In the genomic region with DNA sequence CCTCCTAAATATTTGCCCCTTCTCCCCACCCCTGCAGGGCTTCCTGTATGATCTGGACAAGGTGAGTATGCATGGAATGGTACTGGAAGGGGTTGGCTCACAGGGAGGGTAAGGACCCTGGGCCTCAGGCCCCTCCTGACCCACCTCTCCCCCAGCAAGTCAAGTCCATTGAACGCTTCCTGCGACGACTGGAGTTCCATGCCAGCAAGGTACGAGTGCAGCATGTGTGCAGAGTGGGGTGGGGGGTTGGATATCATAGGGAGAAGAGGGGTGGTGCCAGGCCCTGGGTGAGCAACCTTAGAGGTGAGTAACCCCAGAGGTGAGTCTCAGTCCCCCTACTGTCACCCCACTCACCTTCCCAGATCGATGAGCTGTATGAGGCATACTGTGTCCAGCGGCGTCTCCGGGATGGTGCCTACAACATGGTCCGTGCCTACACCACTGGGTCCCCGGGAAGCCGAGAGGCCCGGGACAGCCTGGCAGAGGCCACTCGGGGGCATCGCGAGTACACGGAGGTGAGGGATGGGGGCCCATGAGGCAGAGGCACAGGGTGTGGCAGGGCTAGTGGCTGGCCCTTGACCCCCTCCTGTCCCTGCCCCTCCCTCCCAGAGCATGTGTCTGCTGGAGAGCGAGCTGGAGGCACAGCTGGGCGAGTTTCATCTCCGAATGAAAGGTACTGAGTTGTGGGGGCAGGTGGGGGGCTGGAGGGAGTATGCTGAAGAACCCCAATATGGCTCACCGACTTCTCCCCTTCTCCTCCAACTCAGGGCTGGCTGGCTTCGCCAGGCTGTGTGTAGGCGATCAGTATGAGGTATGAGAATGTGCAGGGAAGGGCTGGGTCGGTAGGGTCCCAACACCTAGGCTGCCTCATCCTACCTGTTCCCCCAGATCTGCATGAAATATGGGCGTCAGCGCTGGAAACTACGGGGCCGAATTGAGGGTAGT, we compare ENCODE assay signal across 20 cellular contexts. TPM values are rescaled to one million over a fixed set of nuclear protein-coding genes. Genes with fewer than 3 reads are reported as not detected.
A peak's percentile ranks its signal among the peaks of the same experiment; 100 is the strongest.
DNase-seq lines count a peak whose midpoint lies in the region; ATAC-seq, FAIRE-seq and TF ChIP-seq lines count a peak whose summit lies in the region.
"Had no signal": no experiment of that assay in that cellular context is flagged by ENCODE, and none has a peak within 500 bp of the region (broad histone marks: within the 10 kb centered on the region; RNA-seq: fewer than 3 reads in every experiment).

No MANE protein-coding gene starts in this region.

- H3K9me3 ChIP-seq in heart right ventricle: no peaks in the 10 kb centered on the region
- H3K9me3 ChIP-seq in upper lobe of left lung: no peaks in the 10 kb centered on the region

- peak overlapping the region in 6 of 10 donors; percentile 13 to 99 (median 94) for H3K27ac ChIP-seq in heart right ventricle
- peak overlapping the region in 3 of 4 donors; percentile 92 to 97 (median 96) for H3K27ac ChIP-seq in upper lobe of left lung
- H3K27ac ChIP-seq: coronary artery had no signal

- H3K4me1 Mint-ChIP-seq in activated B cell treated with CpG ODN at 0.5 μM for 24 hours (peaks cover 81% of the 10 kb centered on the region), naive B cell (peaks cover 74 to 90% (median 81%) of the 10 kb centered on the region in 3 donors)

- H3K27me3 ChIP-seq in heart right ventricle (no peaks in the 10 kb centered on the region), upper lobe of left lung (no peaks in the 10 kb centered on the region)

- no peak for ATAC-seq in heart right ventricle
- ATAC-seq in Right ventricle myocardium inferior: no peak
- no peak for ATAC-seq in activated B cell treated with CpG ODN at 0.5 μM for 24 hours (ENCODE audit: low read depth)
- ATAC-seq in naive B cell (ENCODE audit: low read depth in 2 of 2): no peak
- no peak for ATAC-seq in upper lobe of left lung (ENCODE audit: low FRiP score in 2 of 2)
- ATAC-seq in HG02610 (IDR thresholded peaks at IDR 0.05; ENCODE audit: unreplicated experiment): no peak
- ATAC-seq: esophagus mucosa had no signal

- H3K36me3 ChIP-seq in heart right ventricle: peaks cover 0 to 70% (median 54%) of the 10 kb centered on the region in 9 donors
- H3K36me3 ChIP-seq in upper lobe of left lung: peaks cover 19 to 68% (median 51%) of the 10 kb centered on the region in 4 donors

- H3K4me3 Mint-ChIP-seq in activated B cell treated with CpG ODN at 0.5 μM for 24 hours (peak overlapping the region; percentile 69), naive B cell (peak overlapping the region in 7 of 8 donors; percentile 13 to 86 (median 79))

- CTCF ChIA-PET in activated B cell treated with CpG ODN at 0.5 μM for 24 hours (lab: Charles Lee): interaction anchor here (1.4 kb wide), 1 partner anchor 105 kb away, joined by 5 read pairs; a partner anchor contains a TSS

- DNase-seq in heart right ventricle (no peak), Right ventricle myocardium inferior (ENCODE audit: missing footprints) (no peak), activated B cell treated with CpG ODN at 0.5 μM for 24 hours (no peak), naive B cell (no peak), upper lobe of left lung (no peak), NCI-H774 (lab: John Stamatoyannopoulos, UW) (no peak), frontal cortex (ENCODE audit: low spot score in 2 of 2) (no peak)
- DNase-seq: activated CD4-positive, alpha-beta T cell treated with anti-CD3 and anti-CD28 coated beads for 1 hour; activated T-cell treated with anti-CD3 and anti-CD28 coated beads, Interleukin-2, amount 50 U/mL, for 48 hours; anterior cingulate cortex; NCI-H1436; NCI-H345; Right ventricle myocardium superior had no signal

- FAIRE-seq in frontal cortex (lab: Jason Lieb, UNC): no peak

- H3K4me1 ChIP-seq in heart right ventricle: peaks cover 15 to 94% (median 64%) of the 10 kb centered on the region in 9 donors
- H3K4me1 ChIP-seq in upper lobe of left lung: peaks cover 47 to 91% (median 81%) of the 10 kb centered on the region in 4 donors

- TF ChIP-seq EP300 in upper lobe of left lung (IDR thresholded peaks at IDR 0.05): no peak

- no peak for TF ChIP-seq CTCF in heart right ventricle (IDR thresholded peaks at IDR 0.05)
- no peak for TF ChIP-seq CTCF in activated B cell treated with CpG ODN at 0.5 μM for 24 hours (IDR thresholded peaks at IDR 0.05)
- TF ChIP-seq CTCF in upper lobe of left lung (IDR thresholded peaks at IDR 0.05): no peak

- H3K27me3 Mint-ChIP-seq in activated B cell treated with CpG ODN at 0.5 μM for 24 hours (no peaks in the 10 kb centered on the region), naive B cell (no peaks in the 10 kb centered on the region)

- H3K36me3 Mint-ChIP-seq in activated B cell treated with CpG ODN at 0.5 μM for 24 hours (ENCODE audit: low read depth) (peaks cover 66% of the 10 kb centered on the region), naive B cell (peaks cover 5 to 31% of the 10 kb centered on the region in 2 donors)

- H3K9me3 Mint-ChIP-seq in activated B cell treated with CpG ODN at 0.5 μM for 24 hours (no peaks in the 10 kb centered on the region), naive B cell (no peaks in the 10 kb centered on the region)
- H3K9me3 Mint-ChIP-seq: stimulated activated naive CD8-positive, alpha-beta T cell treated with anti-CD3 and anti-CD28 coated beads, Interleukin-15, Interleukin-2, amounts not matched to agents 100 ng/mL and 50 ng/mL, for 24 hours had no signal

- WGBS in heart right ventricle, 2 donors: 87 to 88% methylated on average over 27 of the region's 27 CpGs
- WGBS in upper lobe of left lung, 2 donors: 81 to 89% methylated on average over 19 to 27 of the region's 27 CpGs

- intact Hi-C loops in heart right ventricle (cut with DNase I) (loop anchor here in 4 of 10 donors (10.0 kb wide), 2 partner anchors 105 to 405 kb away; a partner anchor contains a TSS), Right ventricle myocardium inferior (cut with DNase I) (loop anchor here (2.0 kb wide), 1 partner anchor 21 kb away; no protein-coding TSS in a partner anchor), activated B cell treated with CpG ODN at 0.5 μM for 24 hours (cut with micrococcal nuclease) (no loop called here)

- POLR2A ChIA-PET in activated B cell treated with CpG ODN at 0.5 μM for 24 hours (lab: Charles Lee): interaction anchor here (0.5 to 3.3 kb wide), 10 partner anchors 8 to 645 kb away, joined by 3 to 22 read pairs (median 5); a partner anchor contains a TSS

- H3K27ac Mint-ChIP-seq in activated B cell treated with CpG ODN at 0.5 μM for 24 hours (peak overlapping the region; percentile 60), naive B cell (peak overlapping the region; percentile 39 to 98 (median 86))

- H3K4me3 ChIP-seq in heart right ventricle (peak overlapping the region in 1 of 10 donors; percentile 79), upper lobe of left lung (peak overlapping the region in 1 of 4 donors; percentile 81)

- no peak for TF ChIP-seq POLR2A in upper lobe of left lung (IDR thresholded peaks at IDR 0.05)

RNA-seq across cellular contexts. Expression of a gene that starts 11.3 kb away (rescaled TPM):
- 10 to 100 TPM; 45.9 to 86.1 (median 73.8) TPM for total RNA-seq in heart right ventricle
- 10 to 100 TPM; 40.0 to 66.9 TPM for polyA plus RNA-seq in heart right ventricle
- 68.4 TPM for total RNA-seq in Right ventricle myocardium inferior
- 136 and 159 TPM in 2 replicates for total RNA-seq in activated B cell treated with CpG ODN at 0.5 μM for 24 hours
- 10 to 100 TPM in 5 of 6 donors, 1 to 10 TPM in 1; 3.4 to 34.5 (median 16.5) TPM for polyA plus RNA-seq in naive B cell (ENCODE audit: low read depth in 6 of 6)
- total RNA-seq in upper lobe of left lung: 100 to 1,000 TPM in 4 of 6 donors, 10 to 100 TPM in 2; 76.9 to 183 (median 113) TPM
- 32.6 TPM for total RNA-seq in frontal cortex

RNA-seq across cellular contexts. Expression of a gene that starts 22.4 kb away (rescaled TPM):
- 10 to 100 TPM; 20.5 to 31.0 (median 24.8) TPM for total RNA-seq in heart right ventricle
- polyA plus RNA-seq in heart right ventricle: 10 to 100 TPM; 11.9 to 20.7 TPM
- 28.2 TPM for total RNA-seq in Right ventricle myocardium inferior
- 53.1 and 59.6 TPM in 2 replicates for total RNA-seq in activated B cell treated with CpG ODN at 0.5 μM for 24 hours
- 10 to 100 TPM; 40.2 to 93.3 (median 67.8) TPM for polyA plus RNA-seq in naive B cell (ENCODE audit: low read depth in 6 of 6)
- 10 to 100 TPM; 29.7 to 42.6 (median 34.2) TPM for total RNA-seq in upper lobe of left lung
- 62.0 TPM for total RNA-seq in frontal cortex

RNA-seq across cellular contexts. Expression of a gene that starts 56.6 kb away (rescaled TPM):
- total RNA-seq in heart right ventricle (not detected), Right ventricle myocardium inferior (not detected), activated B cell treated with CpG ODN at 0.5 μM for 24 hours (not detected in 2 replicates), upper lobe of left lung (1 to 10 TPM in 3 of 6 donors, not detected in 3; 3.5 to 7.6 (median 3.8) TPM), frontal cortex (not detected)
- polyA plus RNA-seq in heart right ventricle (under 1 TPM in 1 of 2 donors, not detected in 1; 0.10 TPM), naive B cell (ENCODE audit: low read depth in 6 of 6) (not detected)
- total RNA-seq: esophagus mucosa; LHCN-M2; mononuclear cell; Right ventricle myocardium superior; T-helper 2 cell treated with Interferon-gamma antibody and Interleukin-4, amounts not matched to agents 100 ng/mL and 5 ng/mL, for 36 hours had no signal

RNA-seq across cellular contexts. Expression of a gene that starts 59.0 kb away (rescaled TPM):
- total RNA-seq in heart right ventricle: 10 to 100 TPM; 57.4 to 84.7 (median 67.5) TPM
- 10 to 100 TPM; 12.8 to 73.3 TPM for polyA plus RNA-seq in heart right ventricle
- total RNA-seq in Right ventricle myocardium inferior: 67.7 TPM
- total RNA-seq in activated B cell treated with CpG ODN at 0.5 μM for 24 hours: 70.2 and 74.5 TPM in 2 replicates
- polyA plus RNA-seq in naive B cell (ENCODE audit: low read depth in 6 of 6): 100 to 1,000 TPM; 136 to 255 (median 157) TPM
- 100 to 1,000 TPM in 4 of 6 donors, 10 to 100 TPM in 2; 69.1 to 221 (median 147) TPM for total RNA-seq in upper lobe of left lung
- 78.7 TPM for total RNA-seq in frontal cortex
